ENCODE assay signal across 8 cellular contexts in the genomic region with DNA sequence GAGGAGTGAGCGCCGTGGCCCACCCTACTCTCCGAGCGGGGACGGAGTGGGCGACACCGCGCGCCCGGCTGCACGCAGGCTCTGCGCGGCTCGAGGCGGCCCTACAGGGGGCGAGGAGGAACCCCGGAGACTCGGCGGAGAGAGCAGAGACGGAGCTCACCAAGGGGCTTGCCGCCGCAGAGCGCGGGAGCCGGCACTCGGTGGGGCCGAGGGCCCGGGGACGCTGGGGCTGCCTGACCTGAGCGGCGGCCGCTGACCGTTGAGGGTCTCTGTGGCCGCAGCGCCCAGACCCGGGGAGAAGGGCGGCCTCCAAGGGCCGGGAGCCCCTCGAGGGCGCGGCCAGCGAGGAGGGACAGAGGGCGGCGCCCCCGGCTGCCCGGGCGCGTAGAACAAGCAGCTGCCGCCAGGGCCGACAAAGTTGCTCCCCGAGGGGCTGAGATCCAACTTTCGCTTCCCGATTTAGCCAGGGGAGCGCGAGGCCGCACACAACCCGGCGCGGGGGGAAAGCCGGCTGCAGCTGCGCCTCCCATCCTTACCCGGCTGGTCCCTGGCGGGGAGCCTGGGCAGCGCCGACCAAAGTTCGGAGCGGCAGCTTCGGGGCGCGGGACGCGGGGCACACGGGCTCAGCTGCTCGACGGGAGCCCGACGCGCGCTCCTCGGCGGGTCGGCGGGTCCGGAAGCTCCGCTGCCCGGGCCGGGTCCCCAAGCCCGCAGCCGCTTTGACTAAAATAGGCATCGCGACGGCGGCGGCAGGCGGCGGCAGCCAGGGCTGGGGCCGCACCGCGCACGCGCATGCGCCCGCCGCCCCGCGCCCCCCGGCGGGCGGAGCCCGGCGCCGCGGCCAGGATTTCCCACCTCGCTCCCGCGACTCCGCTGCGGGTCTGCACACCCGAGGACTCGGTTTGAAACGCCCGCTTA. TPM values are rescaled to one million over a fixed set of nuclear protein-coding genes. Genes with fewer than 3 reads are reported as not detected.
DNase-seq lines count a peak whose midpoint lies in the region; ATAC-seq and TF ChIP-seq lines count a peak whose summit lies in the region.

No MANE protein-coding gene starts in this region.

- CTCF ChIA-PET in AG04450 (lab: Charles Lee) = interaction anchor here (0.6 to 2.0 kb wide), 11 partner anchors 14 to 283 kb away, joined by 3 to 17 read pairs (median 3); no protein-coding TSS in a partner anchor

- ATAC-seq in HG02884 (IDR thresholded peaks at IDR 0.05; ENCODE audit: unreplicated experiment) (peak; percentile 48), heart right ventricle (peak; percentile 78 to 90 (median 85)), HG03521 (IDR thresholded peaks at IDR 0.05; ENCODE audit: unreplicated experiment) (no peak)
- peak; percentile 64 for ATAC-seq in activated naive CD8-positive, alpha-beta T cell treated with anti-CD3 and anti-CD28 coated beads, Interleukin-2, amount 50 U/mL, for 24 hours

- H3K9me3 Mint-ChIP-seq in activated naive CD8-positive, alpha-beta T cell treated with anti-CD3 and anti-CD28 coated beads, Interleukin-2, amount 50 U/mL, for 24 hours = no peaks in the 10 kb centered on the region

- H3K9me3 ChIP-seq in AG04450 (ENCODE audit: control insufficient read depth, insufficient read depth, low read length) (no peaks in the 10 kb centered on the region; the same call in 1 of the 2 replicates), heart right ventricle (no peaks in the 10 kb centered on the region), ovary (no peaks in the 10 kb centered on the region)

- in situ Hi-C loops in GM13977 (cut with MboI; ENCODE audit: low pct_unique_long_range_greater_than_20kb, low sequenced_read_pairs, unreplicated experiment) = no loop called here

- TF ChIP-seq CTCF in AG04450 (IDR thresholded peaks at IDR 0.05; ENCODE audit: low read depth, low read length) = peak; percentile 26
- no peak for TF ChIP-seq CTCF in GM13977 (IDR thresholded peaks at IDR 0.05; ENCODE audit: extremely low read depth, insufficient read depth, missing control alignments)
- peak in 6 of 9 donors; percentile 9 to 46 (median 40) for TF ChIP-seq CTCF in heart right ventricle (IDR thresholded peaks at IDR 0.05)
- peak in 1 of 3 donors; percentile 10 for TF ChIP-seq CTCF in ovary (IDR thresholded peaks at IDR 0.05)

- no peak for TF ChIP-seq POLR2A in ovary (IDR thresholded peaks at IDR 0.05)

- intact Hi-C loops in heart right ventricle (cut with DNase I) = loop anchor here in 4 of 10 donors (5.0 to 10.0 kb wide), 4 partner anchors 218 to 274 kb away; no protein-coding TSS in a partner anchor
- intact Hi-C loops in ovary (cut with DNase I) = no loop called here

- POLR2A ChIA-PET in AG04450 (lab: Yijun Ruan, JAX) = interaction anchor here (0.9 to 1.5 kb wide), 3 partner anchors 14 to 266 kb away, joined by 4 to 6 read pairs (median 4); partner anchors contain the start of gene PREP

- H3K4me3 ChIP-seq in AG04450 (ENCODE audit: low read depth, low read length) (peak overlapping the region; percentile 74), heart right ventricle (peak overlapping the region; percentile 69 to 95 (median 86)), ovary (peak overlapping the region; percentile 95)

- H3K4me1 ChIP-seq in heart right ventricle (peaks cover 0 to 15% (median 7%) of the 10 kb centered on the region in 9 donors), ovary (ENCODE audit: insufficient read depth) (no peaks in the 10 kb centered on the region)

- H3K36me3 ChIP-seq in heart right ventricle (peaks cover 0 to 10% (median 0%) of the 10 kb centered on the region in 9 donors), ovary (no peaks in the 10 kb centered on the region)

- TF ChIP-seq EP300 in ovary (IDR thresholded peaks at IDR 0.05) = no peak

- peak; percentile 26 for DNase-seq in AG04450 (ENCODE audit: low read depth, low spot score)
- peak; percentile 77 for DNase-seq in GM13977 (ENCODE audit: low spot score)
- peak; percentile 77 for DNase-seq in NCI-H748 (lab: John Stamatoyannopoulos, UW; ENCODE audit: unreplicated experiment)
- peak; percentile 15 for DNase-seq in activated naive CD8-positive, alpha-beta T cell treated with anti-CD3 and anti-CD28 coated beads, Interleukin-2, amount 50 U/mL, for 24 hours
- peak; percentile 75 to 77 for DNase-seq in heart right ventricle
- DNase-seq in ovary = peak; percentile 37 to 67 (median 44)

- H3K4me1 Mint-ChIP-seq in activated naive CD8-positive, alpha-beta T cell treated with anti-CD3 and anti-CD28 coated beads, Interleukin-2, amount 50 U/mL, for 24 hours = peaks cover 9% of the 10 kb centered on the region

- H3K27me3 ChIP-seq in AG04450 (ENCODE audit: control insufficient read depth, insufficient read depth, low read length) = no peaks in the 10 kb centered on the region
- H3K27me3 ChIP-seq in heart right ventricle = peaks cover 0 to 63% (median 0%) of the 10 kb centered on the region in 7 donors
- H3K27me3 ChIP-seq in ovary = no peaks in the 10 kb centered on the region

- H3K27ac Mint-ChIP-seq in activated naive CD8-positive, alpha-beta T cell treated with anti-CD3 and anti-CD28 coated beads, Interleukin-2, amount 50 U/mL, for 24 hours = no peak overlapping the region

- peaks cover 70% of the 10 kb centered on the region for H3K27me3 Mint-ChIP-seq in activated naive CD8-positive, alpha-beta T cell treated with anti-CD3 and anti-CD28 coated beads, Interleukin-2, amount 50 U/mL, for 24 hours

- H3K36me3 Mint-ChIP-seq in activated naive CD8-positive, alpha-beta T cell treated with anti-CD3 and anti-CD28 coated beads, Interleukin-2, amount 50 U/mL, for 24 hours (ENCODE audit: low read depth) = no peaks in the 10 kb centered on the region

- H3K27ac ChIP-seq in AG04450 (ENCODE audit: low read depth, low read length) = peak overlapping the region; percentile 34
- H3K27ac ChIP-seq in heart right ventricle = peak overlapping the region; percentile 81 to 93 (median 91)
- peak overlapping the region; percentile 13 to 49 for H3K27ac ChIP-seq in ovary

- 0 to 1% methylated on average over 111 to 122 of the region's 122 CpGs for WGBS in heart right ventricle, 2 donors
- 1% methylated on average over 56 to 122 of the region's 122 CpGs for WGBS in ovary, 3 donors

- H3K4me3 Mint-ChIP-seq in activated naive CD8-positive, alpha-beta T cell treated with anti-CD3 and anti-CD28 coated beads, Interleukin-2, amount 50 U/mL, for 24 hours = peak overlapping the region; percentile 66

RNA-seq across cellular contexts. Expression of gene POPDC3, which starts 43.1 kb away (rescaled TPM):
- polyA plus RNA-seq in AG04450 (2011; rRNA removed) = 22.2 and 29.1 TPM in 2 replicates
- 5.1 and 8.6 TPM in 2 replicates for polyA minus RNA-seq in AG04450 (2011; rRNA and poly(A)+ RNA removed)
- total RNA-seq in heart right ventricle = 10 to 100 TPM; 31.1 to 59.7 (median 39.0) TPM
- 10 to 100 TPM; 37.8 to 50.3 TPM for polyA plus RNA-seq in heart right ventricle
- under 1 TPM in 1 of 7 donors, not detected in 6; 0.45 TPM for total RNA-seq in ovary
- polyA plus RNA-seq in ovary = 1 to 10 TPM in 1 of 2 donors, under 1 TPM in 1; 0.15 to 3.1 TPM

Comparison
In these comparisons a context has a peak if more than half of its experiments do, and no peak if none do; other contexts are left out.
1. DNase-seq: peak in every context shown above with its lines; median percentile 77 in GM13977; 77 in NCI-H748; 76 in heart right ventricle; 44 in ovary; 26 in AG04450; 15 in activated naive CD8-positive, alpha-beta T cell treated with anti-CD3 and anti-CD28 coated beads, Interleukin-2, amount 50 U/mL, for 24 hours.
2. H3K27ac ChIP-seq: peak in every context shown above with its lines; median percentile 91 in heart right ventricle; 34 in AG04450; 31 in ovary.